1 cellular context compared by ENCODE assay signal in genomic region chr7:79504607-79505389, GRCh38.
TF ChIP-seq lines count a peak whose summit lies in the region.

No MANE protein-coding gene starts in this region.

TF ChIP-seq in A549, 52 proteins besides CTCF, POLR2A, EP300 and RAD21 (continued from another document):
- no peak for TF ChIP-seq MAZ (IDR thresholded peaks at IDR 0.05; ENCODE audit: borderline replicate concordance, low read depth, low read length)
- TF ChIP-seq FOSL2 (IDR thresholded peaks at IDR 0.05), result no peak
- TF ChIP-seq FOSL2 (CRISPR knock-in tag; IDR thresholded peaks at IDR 0.05), result peak; percentile 38; the same call in 1 of the 2 replicates
- TF ChIP-seq MYC (IDR thresholded peaks at IDR 0.05; ENCODE audit: borderline replicate concordance, low read length), result no peak
- no peak for TF ChIP-seq CHD4 (IDR thresholded peaks at IDR 0.05; ENCODE audit: borderline replicate concordance)
- TF ChIP-seq HOXB13 (CRISPR knock-in tag; IDR thresholded peaks at IDR 0.05; ENCODE audit: low read depth), result 0 out of 2 replicates have a peak, but pooled peaks have one; percentile 14
